Comparison of ENCODE assay signal across 24 cellular contexts in genomic region chr4:110108960-110109359, GRCh38.
"Had no signal": no experiment of that assay in that cellular context is flagged by ENCODE, and none has a peak within 500 bp of the region (broad histone marks: within the 10 kb centered on the region; RNA-seq: fewer than 3 reads in every experiment).

No MANE protein-coding gene starts in this region.

- H3K27me3 ChIP-seq: hepatocyte, right lobe of liver, suprapubic skin, tibial artery, upper lobe of right lung, vagina had no signal

- H3K4me3 ChIP-seq: hepatocyte, lung, psoas muscle, right lobe of liver, suprapubic skin, tibial artery, upper lobe of right lung, vagina had no signal

- ATAC-seq: left ventricle myocardium superior; psoas muscle; stimulated activated effector memory CD8-positive, alpha-beta T cell treated with anti-CD3 and anti-CD28 coated beads, Interleukin-12 subunit alpha, Interleukin-12 subunit beta, amount 100 ng/mL, for 72 hours; stimulated activated naive CD8-positive, alpha-beta T cell treated with anti-CD3 and anti-CD28 coated beads, Interleukin-15, Interleukin-2, amounts not matched to agents 100 U/mL and 50 U/mL, for 24 hours had no signal

- DNase-seq: dermis blood vessel endothelial cell; effector CD4-positive, alpha-beta T cell; endodermal cell; erythroblast; foreskin melanocyte; head of caudate nucleus; left colon; left ventricle myocardium superior; mesenchymal stem cell; naive thymus-derived CD4-positive, alpha-beta T cell; nephron progenitor cell; psoas muscle; retina; right lobe of liver; stimulated activated CD4-positive, alpha-beta T cell treated with anti-CD3 and anti-CD28 coated beads, Interleukin-4, amount 100 ng/mL, for 1 hour; stimulated activated CD8-positive, alpha-beta memory T cell treated with anti-CD3 and anti-CD28 coated beads, Interleukin-4, amount 100 ng/mL, for 48 hours; stimulated activated naive CD8-positive, alpha-beta T cell treated with anti-CD3 and anti-CD28 coated beads, Interleukin-15, Interleukin-2, amounts not matched to agents 100 U/mL and 50 U/mL, for 24 hours; tibial artery; upper lobe of right lung had no signal

- H3K27ac ChIP-seq: psoas muscle, suprapubic skin, tibial artery, upper lobe of right lung, vagina had no signal
